Comparison of ENCODE assay signal across 10 cellular contexts in the genomic region with DNA sequence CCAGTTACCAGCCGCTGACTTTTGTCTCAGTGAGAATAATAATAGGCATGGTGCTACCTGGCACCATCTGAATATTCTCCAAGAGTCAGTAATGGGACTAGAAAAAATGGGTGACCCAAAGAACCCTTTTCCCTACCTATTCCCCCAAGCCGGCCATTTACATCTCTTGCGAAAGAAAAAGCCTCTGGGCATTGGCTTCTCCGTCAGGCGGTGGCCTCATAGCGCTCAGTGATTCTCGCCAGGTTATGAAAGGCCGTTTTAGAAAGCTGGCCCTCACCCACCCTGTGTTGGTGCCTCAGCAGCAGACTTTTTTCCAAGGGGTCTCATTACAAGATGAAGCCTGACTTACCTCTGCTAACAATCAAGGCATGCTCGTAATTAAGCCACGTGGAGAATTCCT. TPM values are rescaled to one million over a fixed set of nuclear protein-coding genes. Genes with fewer than 3 reads are reported as not detected.
DNase-seq lines count a peak whose midpoint lies in the region; ATAC-seq and TF ChIP-seq lines count a peak whose summit lies in the region.
"Had no signal": no experiment of that assay in that cellular context is flagged by ENCODE, and none has a peak within 500 bp of the region (broad histone marks: within the 10 kb centered on the region; RNA-seq: fewer than 3 reads in every experiment).

No MANE protein-coding gene starts in this region.

- peak overlapping the region; percentile 97 for H3K4me3 Mint-ChIP-seq in type B pancreatic cell
- no peak overlapping the region for H3K4me3 Mint-ChIP-seq in activated CD8-positive, alpha-beta T cell treated with anti-CD3 and anti-CD28 coated beads for 36 hours

- POLR2A ChIA-PET in activated CD8-positive, alpha-beta T cell treated with anti-CD3 and anti-CD28 coated beads for 36 hours (lab: Charles Lee), result no interaction called here

- DNase-seq in NCI-H748 (lab: John Stamatoyannopoulos, UW; ENCODE audit: unreplicated experiment), result peak; percentile 63
- no peak for DNase-seq in NCI-H748 treated with DMSO at 0.1 percent for 48 hours (lab: John Stamatoyannopoulos, UW)
- peak in 5 of 61 donors; percentile 8 to 56 (median 31) for DNase-seq in caudate nucleus (lab: John Stamatoyannopoulos, UW)
- DNase-seq in kidney epithelial cell (ENCODE audit: low read depth), result no peak
- DNase-seq in type B pancreatic cell (ENCODE audit: extremely low spot score, unreplicated experiment), result no peak
- DNase-seq in omental fat pad (ENCODE audit: low spot score), result no peak
- DNase-seq in activated CD8-positive, alpha-beta T cell treated with anti-CD3 and anti-CD28 coated beads for 36 hours, result no peak
- no peak for DNase-seq in middle frontal gyrus (ENCODE audit: extremely low spot score, low spot score)
- DNase-seq: activated naive CD4-positive, alpha-beta T cell treated with anti-CD3 and anti-CD28 coated beads, Interleukin-2, amount 50 U/mL, for 16 hours had no signal

- no peaks in the 10 kb centered on the region for H3K9me3 Mint-ChIP-seq in type B pancreatic cell
- H3K9me3 Mint-ChIP-seq in activated CD8-positive, alpha-beta T cell treated with anti-CD3 and anti-CD28 coated beads for 36 hours, result no peaks in the 10 kb centered on the region

- peaks cover 62% of the 10 kb centered on the region for H3K27me3 Mint-ChIP-seq in type B pancreatic cell
- H3K27me3 Mint-ChIP-seq in activated CD8-positive, alpha-beta T cell treated with anti-CD3 and anti-CD28 coated beads for 36 hours, result peaks cover 43% of the 10 kb centered on the region

- peaks cover 16% of the 10 kb centered on the region for H3K27me3 ChIP-seq in kidney epithelial cell (ENCODE audit: control insufficient read depth, insufficient read depth, low read length)
- H3K27me3 ChIP-seq: BLaER1 treated with 17β-estradiol and CSF1 and Interleukin-3, amounts not matched to agents 10 nM and 100 nM had no signal

- H3K4me1 Mint-ChIP-seq in type B pancreatic cell (ENCODE audit: unreplicated experiment), result peaks cover 7% of the 10 kb centered on the region
- H3K4me1 Mint-ChIP-seq in activated CD8-positive, alpha-beta T cell treated with anti-CD3 and anti-CD28 coated beads for 36 hours (ENCODE audit: low read depth), result peaks cover 14% of the 10 kb centered on the region

- H3K4me3 ChIP-seq in kidney epithelial cell (ENCODE audit: low read depth, low read length), result peak overlapping the region; percentile 54
- H3K4me3 ChIP-seq: BLaER1 treated with 17β-estradiol and CSF1 and Interleukin-3, amounts not matched to agents 10 nM and 100 nM had no signal

- TF ChIP-seq CTCF in kidney epithelial cell (IDR thresholded peaks at IDR 0.05; ENCODE audit: insufficient read depth, low read length, poor library complexity, severe bottlenecking) (no peak), type B pancreatic cell (conservative IDR thresholded peaks at IDR 0.05) (no peak), omental fat pad (IDR thresholded peaks at IDR 0.05) (no peak)
- no peak for TF ChIP-seq CTCF in activated CD8-positive, alpha-beta T cell treated with anti-CD3 and anti-CD28 coated beads for 36 hours (IDR thresholded peaks at IDR 0.05)

- H3K36me3 Mint-ChIP-seq in type B pancreatic cell, result no peaks in the 10 kb centered on the region
- H3K36me3 Mint-ChIP-seq in activated CD8-positive, alpha-beta T cell treated with anti-CD3 and anti-CD28 coated beads for 36 hours (ENCODE audit: low read depth), result no peaks in the 10 kb centered on the region

- intact Hi-C loops in activated CD8-positive, alpha-beta T cell treated with anti-CD3 and anti-CD28 coated beads for 36 hours (cut with micrococcal nuclease), result no loop called here

- no peaks in the 10 kb centered on the region for H3K36me3 ChIP-seq in kidney epithelial cell (ENCODE audit: control insufficient read depth, insufficient read depth, low read length)
- H3K36me3 ChIP-seq: BLaER1 treated with 17β-estradiol and CSF1 and Interleukin-3, amounts not matched to agents 10 nM and 100 nM had no signal

- ATAC-seq in omental fat pad (ENCODE audit: low FRiP score), result no peak
- no peak for ATAC-seq in activated CD8-positive, alpha-beta T cell treated with anti-CD3 and anti-CD28 coated beads for 36 hours

- CTCF ChIA-PET in activated CD8-positive, alpha-beta T cell treated with anti-CD3 and anti-CD28 coated beads for 36 hours (lab: Charles Lee), result interaction anchor here (0.8 kb wide), 1 partner anchor 116 kb away, joined by 3 read pairs; no protein-coding TSS in a partner anchor

- peak overlapping the region; percentile 73 for H3K27ac ChIP-seq in caudate nucleus (ENCODE audit: low read depth, low read length)
- H3K27ac ChIP-seq: BLaER1 treated with 17β-estradiol and CSF1 and Interleukin-3, amounts not matched to agents 10 nM and 100 nM had no signal

- peak overlapping the region; percentile 71 for H3K27ac Mint-ChIP-seq in type B pancreatic cell
- H3K27ac Mint-ChIP-seq in activated CD8-positive, alpha-beta T cell treated with anti-CD3 and anti-CD28 coated beads for 36 hours, result no peak overlapping the region

RNA-seq across cellular contexts. Expression of gene SLC6A15, which starts 0.6 kb away (rescaled TPM):
- total RNA-seq in kidney epithelial cell (14.9 and 15.9 TPM in 2 replicates), type B pancreatic cell (ENCODE audit: low replicate concordance) (1.4 and 14.8 TPM in 2 replicates), omental fat pad (under 1 TPM in 1 of 4 donors, not detected in 3; 0.95 TPM)
- total RNA-seq in activated CD8-positive, alpha-beta T cell treated with anti-CD3 and anti-CD28 coated beads for 36 hours, result not detected
